In genomic region chr20:37285664-37286374, GRCh38 we compare ENCODE assay signal across 1 cellular context.
TF ChIP-seq lines count a peak whose summit lies in the region.

No MANE protein-coding gene starts in this region.

TF ChIP-seq in HepG2, 621 proteins besides CTCF, POLR2A, EP300 and RAD21 (continued from another document and continues in another):
- TF ChIP-seq PHF5A (CRISPR knock-in tag; IDR thresholded peaks at IDR 0.05; ENCODE audit: low read depth, unreplicated experiment): peak; percentile 41
- no peak for TF ChIP-seq ZBTB46 (CRISPR knock-in tag; IDR thresholded peaks at IDR 0.05; ENCODE audit: borderline replicate concordance)
- no peak for TF ChIP-seq ZNF768 (CRISPR knock-in tag; IDR thresholded peaks at IDR 0.05)
- no peak for TF ChIP-seq ZNF720 (CRISPR knock-in tag; IDR thresholded peaks at IDR 0.05)
- peak; percentile 59; the same call in 1 of the 2 replicates for TF ChIP-seq ZNF644 (CRISPR knock-in tag; IDR thresholded peaks at IDR 0.05; ENCODE audit: low read depth)
- TF ChIP-seq CSRNP1 (CRISPR knock-in tag; IDR thresholded peaks at IDR 0.05): no peak
- TF ChIP-seq ZNF709 (CRISPR knock-in tag; IDR thresholded peaks at IDR 0.05): no peak; the same call in 1 of the 2 replicates
- TF ChIP-seq PHF8 (CRISPR knock-in tag; IDR thresholded peaks at IDR 0.05): peak; percentile 28; the same call in 1 of the 2 replicates
- peak; percentile 82 for TF ChIP-seq ELF3 (CRISPR knock-in tag; IDR thresholded peaks at IDR 0.05)
- TF ChIP-seq ZNF264 (CRISPR knock-in tag; IDR thresholded peaks at IDR 0.05): peak; percentile 20; the same call in 1 of the 2 replicates
- TF ChIP-seq TCF7L2 (IDR thresholded peaks at IDR 0.05; ENCODE audit: low read depth, low read length): no peak
- TF ChIP-seq MYPOP (CRISPR knock-in tag; IDR thresholded peaks at IDR 0.05): peak; percentile 63; the same call in 1 of the 2 replicates
- TF ChIP-seq ZNF496 (CRISPR knock-in tag; IDR thresholded peaks at IDR 0.05; ENCODE audit: insufficient replicate concordance): no peak
- peak; percentile 95 for TF ChIP-seq ZMYM3 (CRISPR knock-in tag; IDR thresholded peaks at IDR 0.05)
- TF ChIP-seq NR2F2 (IDR thresholded peaks at IDR 0.05; ENCODE audit: borderline replicate concordance, low read depth): peak; percentile 87
- TF ChIP-seq ZNF30 (CRISPR knock-in tag; IDR thresholded peaks at IDR 0.05): no peak
- peak; percentile 56; the same call in 1 of the 2 replicates for TF ChIP-seq KDM5B (CRISPR knock-in tag; IDR thresholded peaks at IDR 0.05; ENCODE audit: borderline replicate concordance)
- TF ChIP-seq ZBTB7B (CRISPR knock-in tag; IDR thresholded peaks at IDR 0.05): peak; percentile 67; the same call in 1 of the 2 replicates
- TF ChIP-seq ZNF549 (CRISPR knock-in tag; IDR thresholded peaks at IDR 0.05): no peak
- no peak for TF ChIP-seq HNRNPH1 (optimal IDR thresholded peaks at IDR 0.05; ENCODE audit: low read depth, low read length)
- TF ChIP-seq ZNF142 (CRISPR knock-in tag; IDR thresholded peaks at IDR 0.05): no peak
- TF ChIP-seq ZNF772 (CRISPR knock-in tag; IDR thresholded peaks at IDR 0.05): peak; percentile 79
- peak; percentile 92 for TF ChIP-seq ZNF414 (CRISPR knock-in tag; IDR thresholded peaks at IDR 0.05)
- TF ChIP-seq ZNF784 (CRISPR knock-in tag; IDR thresholded peaks at IDR 0.05; ENCODE audit: borderline replicate concordance): no peak
- peak; percentile 38 for TF ChIP-seq ZEB1 (IDR thresholded peaks at IDR 0.05; ENCODE audit: insufficient replicate concordance, low read depth)
- no peak for TF ChIP-seq SMARCE1 (IDR thresholded peaks at IDR 0.05; ENCODE audit: borderline replicate concordance)
- no peak for TF ChIP-seq PAX8 (CRISPR knock-in tag; IDR thresholded peaks at IDR 0.05; ENCODE audit: borderline replicate concordance)
- peak in 1 of 2 experiments; percentile 44; a peak in 1 of 4 replicates for TF ChIP-seq REST (IDR thresholded peaks at IDR 0.05; ENCODE audit: borderline replicate concordance in 1 of 2, low read depth in 1 of 2, low read length in 2 of 2)
- TF ChIP-seq LBX2 (CRISPR knock-in tag; IDR thresholded peaks at IDR 0.05; ENCODE audit: borderline replicate concordance): no peak; the same call in 1 of the 2 replicates
- no peak for TF ChIP-seq ZNF432 (CRISPR knock-in tag; IDR thresholded peaks at IDR 0.05; ENCODE audit: borderline replicate concordance)
- no peak for TF ChIP-seq ZNF562 (CRISPR knock-in tag; IDR thresholded peaks at IDR 0.05; ENCODE audit: borderline replicate concordance)
- no peak for TF ChIP-seq ZNF280B (CRISPR knock-in tag; IDR thresholded peaks at IDR 0.05; ENCODE audit: borderline replicate concordance)
- no peak for TF ChIP-seq ZNF160 (CRISPR knock-in tag; IDR thresholded peaks at IDR 0.05)
- TF ChIP-seq HNF4A (CRISPR knock-in tag; IDR thresholded peaks at IDR 0.05): peak; percentile 97
- TF ChIP-seq KLF6 (CRISPR knock-in tag; IDR thresholded peaks at IDR 0.05): peak; percentile 69; the same call in 1 of the 2 replicates
- TF ChIP-seq RFX3 (CRISPR knock-in tag; IDR thresholded peaks at IDR 0.05): no peak
- no peak for TF ChIP-seq ZNF101 (CRISPR knock-in tag; IDR thresholded peaks at IDR 0.05; ENCODE audit: borderline replicate concordance, low read depth)
- TF ChIP-seq FOXM1 (CRISPR knock-in tag; IDR thresholded peaks at IDR 0.05): no peak
- TF ChIP-seq LRRFIP1 (CRISPR knock-in tag; conservative IDR thresholded peaks at IDR 0.05): no peak
- TF ChIP-seq SAP130 (CRISPR knock-in tag; IDR thresholded peaks at IDR 0.05; ENCODE audit: low read depth): peak; percentile 97
